Comparison of ENCODE assay signal across 13 cellular contexts in genomic region chr10:7485267-7485601, GRCh38.
A peak's percentile ranks its signal among the peaks of the same experiment; 100 is the strongest.
DNase-seq lines count a peak whose midpoint lies in the region; ATAC-seq and TF ChIP-seq lines count a peak whose summit lies in the region.
"Had no signal": no experiment of that assay in that cellular context is flagged by ENCODE, and none has a peak within 500 bp of the region (broad histone marks: within the 10 kb centered on the region; RNA-seq: fewer than 3 reads in every experiment).

No MANE protein-coding gene starts in this region.

- peaks cover 3% of the 10 kb centered on the region for H3K36me3 Mint-ChIP-seq in activated naive CD8-positive, alpha-beta T cell
- H3K36me3 Mint-ChIP-seq in natural killer cell treated with Interleukin-12 subunit alpha and Interleukin-12 subunit beta and Interleukin-15 and Interleukin-18, amount 100 ng/mL, for 72 hours: peaks cover 6% of the 10 kb centered on the region
- H3K36me3 Mint-ChIP-seq in endodermal cell (ENCODE audit: low read depth): no peaks in the 10 kb centered on the region

- peaks cover 86% of the 10 kb centered on the region for H3K4me1 Mint-ChIP-seq in activated naive CD8-positive, alpha-beta T cell (ENCODE audit: low read depth)
- peaks cover 56 to 65% of the 10 kb centered on the region in 2 donors for H3K4me1 Mint-ChIP-seq in natural killer cell treated with Interleukin-12 subunit alpha and Interleukin-12 subunit beta and Interleukin-15 and Interleukin-18, amount 100 ng/mL, for 72 hours (ENCODE audit: low read depth in 2 of 2)
- H3K4me1 Mint-ChIP-seq in endodermal cell: peaks cover 33% of the 10 kb centered on the region

- no peaks in the 10 kb centered on the region for H3K27me3 Mint-ChIP-seq in activated naive CD8-positive, alpha-beta T cell
- H3K27me3 Mint-ChIP-seq in natural killer cell treated with Interleukin-12 subunit alpha and Interleukin-12 subunit beta and Interleukin-15 and Interleukin-18, amount 100 ng/mL, for 72 hours: no peaks in the 10 kb centered on the region
- peaks cover 10% of the 10 kb centered on the region for H3K27me3 Mint-ChIP-seq in endodermal cell (ENCODE audit: insufficient read depth)

- H2AFZ ChIP-seq in DND-41 (ENCODE audit: low read depth, low read length): peak overlapping the region; percentile 74
- H2AFZ ChIP-seq: GM23248 had no signal

- DNase-seq in DND-41: no peak
- no peak for DNase-seq in natural killer cell treated with Interleukin-12 subunit alpha and Interleukin-12 subunit beta and Interleukin-15 and Interleukin-18, amount 100 ng/mL, for 72 hours (ENCODE audit: low spot score)
- DNase-seq in ascending aorta (ENCODE audit: low spot score in 2 of 2): no peak
- DNase-seq in endodermal cell: no peak
- DNase-seq in H4 (ENCODE audit: low spot score): no peak
- DNase-seq: GM23248, heart right ventricle, NCI-H526 treated with DMSO at 0.1 percent for 48 hours had no signal

- H3K4me3 ChIP-seq in DND-41 (ENCODE audit: low read depth in 1 of 2, low read length in 2 of 2) (peak overlapping the region in 1 of 2 experiments; percentile 47; a peak in 2 of 4 replicates), ascending aorta (no peak overlapping the region), endodermal cell (ENCODE audit: low read length) (no peak overlapping the region)
- H3K4me3 ChIP-seq: GM23248, mucosa of descending colon, smooth muscle cell had no signal

- H3K4me1 ChIP-seq in DND-41 (ENCODE audit: insufficient read depth, low read length) (peaks cover 75% of the 10 kb centered on the region), ascending aorta (no peaks in the 10 kb centered on the region), endodermal cell (ENCODE audit: control insufficient read depth, insufficient read depth, low read length) (peaks cover 13% of the 10 kb centered on the region)

- peak overlapping the region; percentile 79 for H3K4me3 Mint-ChIP-seq in activated naive CD8-positive, alpha-beta T cell
- H3K4me3 Mint-ChIP-seq in natural killer cell treated with Interleukin-12 subunit alpha and Interleukin-12 subunit beta and Interleukin-15 and Interleukin-18, amount 100 ng/mL, for 72 hours: peak overlapping the region; percentile 89
- H3K4me3 Mint-ChIP-seq in endodermal cell: no peak overlapping the region

- peaks cover 5% of the 10 kb centered on the region for H3K9me3 Mint-ChIP-seq in activated naive CD8-positive, alpha-beta T cell (ENCODE audit: low read depth)
- H3K9me3 Mint-ChIP-seq in natural killer cell treated with Interleukin-12 subunit alpha and Interleukin-12 subunit beta and Interleukin-15 and Interleukin-18, amount 100 ng/mL, for 72 hours: peaks cover 4% of the 10 kb centered on the region
- no peaks in the 10 kb centered on the region for H3K9me3 Mint-ChIP-seq in endodermal cell

- peak overlapping the region; percentile 92 for H3K27ac ChIP-seq in DND-41 (ENCODE audit: low read length)
- H3K27ac ChIP-seq in ascending aorta: no peak overlapping the region
- H3K27ac ChIP-seq in endodermal cell (ENCODE audit: low read depth, low read length): no peak overlapping the region
- H3K27ac ChIP-seq: GM23248 had no signal

- ATAC-seq in DND-41 (ENCODE audit: insufficient read depth, low read depth) (no peak), HG02938 (IDR thresholded peaks at IDR 0.05; ENCODE audit: unreplicated experiment) (peak; percentile 5), GM18867 (IDR thresholded peaks at IDR 0.05; ENCODE audit: unreplicated experiment) (no peak)
- no peak for ATAC-seq in natural killer cell treated with Interleukin-12 subunit alpha and Interleukin-12 subunit beta and Interleukin-15 and Interleukin-18, amount 100 ng/mL, for 72 hours

- no peaks in the 10 kb centered on the region for H3K36me3 ChIP-seq in DND-41 (ENCODE audit: insufficient read depth, low read length)
- H3K36me3 ChIP-seq in ascending aorta: no peaks in the 10 kb centered on the region
- H3K36me3 ChIP-seq in endodermal cell (ENCODE audit: control insufficient read depth, insufficient read depth, low read length): no peaks in the 10 kb centered on the region
- H3K36me3 ChIP-seq: heart right ventricle had no signal

- TF ChIP-seq CTCF in DND-41 (IDR thresholded peaks at IDR 0.05; ENCODE audit: borderline replicate concordance, extremely low read depth, low read length, poor library complexity, severe bottlenecking) (no peak), ascending aorta (IDR thresholded peaks at IDR 0.05) (no peak), endodermal cell (conservative IDR thresholded peaks at IDR 0.05) (no peak)

- H3K27ac Mint-ChIP-seq in activated naive CD8-positive, alpha-beta T cell: peak overlapping the region; percentile 80
- H3K27ac Mint-ChIP-seq in natural killer cell treated with Interleukin-12 subunit alpha and Interleukin-12 subunit beta and Interleukin-15 and Interleukin-18, amount 100 ng/mL, for 72 hours: peak overlapping the region; percentile 96 to 100
- no peak overlapping the region for H3K27ac Mint-ChIP-seq in endodermal cell

- H3K27me3 ChIP-seq in DND-41 (ENCODE audit: insufficient read depth, low read length, poor library complexity) (no peaks in the 10 kb centered on the region), ascending aorta (no peaks in the 10 kb centered on the region), endodermal cell (ENCODE audit: control insufficient read depth, insufficient read depth, low read length, poor library complexity, severe bottlenecking) (no peaks in the 10 kb centered on the region)

- WGBS in endodermal cell (ENCODE audit: insufficient coverage in 1 of 2, insufficient read length in 1 of 2), 2 experiments: 90 to 91% methylated on average over 5 to 9 of the region's 9 CpGs

- H3K9ac ChIP-seq in DND-41 (ENCODE audit: low read depth, low read length) (peak overlapping the region; percentile 61), endodermal cell (ENCODE audit: extremely low read depth, low read length, poor library complexity, severe bottlenecking) (no peak overlapping the region)
- H3K9ac ChIP-seq: GM23248 had no signal

- H3K9me3 ChIP-seq in DND-41 (ENCODE audit: insufficient read depth, low read length, severe bottlenecking): no peaks in the 10 kb centered on the region
- H3K9me3 ChIP-seq in ascending aorta: no peaks in the 10 kb centered on the region
- no peaks in the 10 kb centered on the region for H3K9me3 ChIP-seq in endodermal cell (ENCODE audit: control insufficient read depth, low read length)
- H3K9me3 ChIP-seq: heart right ventricle, mucosa of descending colon had no signal

- H3K79me2 ChIP-seq in DND-41 (ENCODE audit: insufficient read depth, low read length): no peaks in the 10 kb centered on the region

- intact Hi-C loops in ascending aorta (cut with DNase I): no loop called here

- no peaks in the 10 kb centered on the region for H4K20me1 ChIP-seq in DND-41 (ENCODE audit: insufficient read depth, low read length)

- peak overlapping the region; percentile 55 for H3K4me2 ChIP-seq in DND-41 (ENCODE audit: insufficient read depth, low read length)
- H3K4me2 ChIP-seq: smooth muscle cell had no signal
